In genomic region chr10:78760463-78761240, GRCh38 we compare ENCODE assay signal across 21 cellular contexts.
"Had no signal": no experiment of that assay in that cellular context is flagged by ENCODE, and none has a peak within 500 bp of the region (broad histone marks: within the 10 kb centered on the region; RNA-seq: fewer than 3 reads in every experiment).

No MANE protein-coding gene starts in this region.

- H3K27me3 ChIP-seq: adrenal gland, colonic mucosa, right lobe of liver had no signal

- H3K4me3 ChIP-seq: adrenal gland, colonic mucosa, psoas muscle, right lobe of liver had no signal

- H3K4me1 ChIP-seq: colonic mucosa had no signal

- H3K36me3 ChIP-seq: adrenal gland, colonic mucosa, right lobe of liver had no signal

- ATAC-seq: activated T-cell treated with anti-CD3 and anti-CD28 coated beads, Interleukin-2, amount 50 U/mL, for 72 hours; left lobe of liver; psoas muscle; right lobe of liver; stimulated activated effector memory CD8-positive, alpha-beta T cell treated with anti-CD3 and anti-CD28 coated beads, Interleukin-12 subunit alpha, Interleukin-12 subunit beta, amount 100 ng/mL, for 72 hours had no signal

- H3K27ac Mint-ChIP-seq: activated CD4-positive, alpha-beta T cell treated with anti-CD3 and anti-CD28 coated beads, Interleukin-2, amount 10 ng/mL, durations not matched to agents 7 days and 5 days; activated T-cell treated with anti-CD3 and anti-CD28 coated beads, Interleukin-2, amount 50 U/mL, for 72 hours; nephron progenitor cell; T-helper 1 cell treated with Interleukin-12 subunit alpha and Interleukin-12 subunit beta and Interleukin-4 antibody, amounts not matched to agents 30 μg/mL and 1 μg/mL, for 36 hours had no signal

- FAIRE-seq: endometrium, frontal cortex, keratinocyte, small intestine, urothelium cell line had no signal

- H3K4me3 Mint-ChIP-seq: activated CD4-positive, alpha-beta T cell treated with anti-CD3 and anti-CD28 coated beads, Interleukin-2, amount 10 ng/mL, durations not matched to agents 7 days and 5 days; activated T-cell treated with anti-CD3 and anti-CD28 coated beads, Interleukin-2, amount 50 U/mL, for 72 hours; nephron progenitor cell; stimulated activated effector memory CD8-positive, alpha-beta T cell treated with anti-CD3 and anti-CD28 coated beads, Interleukin-12 subunit alpha, Interleukin-12 subunit beta, amount 100 ng/mL, for 72 hours; T-helper 1 cell treated with Interleukin-12 subunit alpha and Interleukin-12 subunit beta and Interleukin-4 antibody, amounts not matched to agents 30 μg/mL and 1 μg/mL, for 36 hours had no signal

- DNase-seq: activated CD4-positive, alpha-beta T cell treated with anti-CD3 and anti-CD28 coated beads, Interleukin-2, amount 10 ng/mL, durations not matched to agents 7 days and 5 days; activated CD8-positive, alpha-beta memory T cell treated with anti-CD3 and anti-CD28 coated beads for 24 hours; activated CD8-positive, alpha-beta memory T cell treated with anti-CD3 and anti-CD28 coated beads, Interleukin-2, amount 50 U/mL, for 48 hours; activated effector memory CD4-positive, alpha-beta T cell treated with anti-CD3 and anti-CD28 coated beads, Interleukin-2, amount 50 U/mL, for 16 hours; activated naive CD4-positive, alpha-beta T cell treated with anti-CD3 and anti-CD28 coated beads, Interleukin-2, amount 50 U/mL, for 16 hours; activated T-cell treated with anti-CD3 and anti-CD28 coated beads, Interleukin-2, amount 50 U/mL, for 72 hours; colonic mucosa; midbrain; nephron progenitor cell; psoas muscle; small intestine; stimulated activated CD4-positive, alpha-beta T cell treated with anti-CD3 and anti-CD28 coated beads, Interleukin-4, amount 100 ng/mL, for 1 hour had no signal

- H3K27ac ChIP-seq: adrenal gland, colonic mucosa, psoas muscle, right lobe of liver had no signal

- H3K9me3 ChIP-seq: adrenal gland, colonic mucosa, psoas muscle, right lobe of liver had no signal

- H3K36me3 Mint-ChIP-seq: stimulated activated effector memory CD8-positive, alpha-beta T cell treated with anti-CD3 and anti-CD28 coated beads, Interleukin-12 subunit alpha, Interleukin-12 subunit beta, amount 100 ng/mL, for 72 hours had no signal

- H3K9me3 Mint-ChIP-seq: activated CD4-positive, alpha-beta T cell treated with anti-CD3 and anti-CD28 coated beads, Interleukin-2, amount 10 ng/mL, durations not matched to agents 7 days and 5 days; activated T-cell treated with anti-CD3 and anti-CD28 coated beads, Interleukin-2, amount 50 U/mL, for 72 hours; nephron progenitor cell; stimulated activated effector memory CD8-positive, alpha-beta T cell treated with anti-CD3 and anti-CD28 coated beads, Interleukin-12 subunit alpha, Interleukin-12 subunit beta, amount 100 ng/mL, for 72 hours; T-helper 1 cell treated with Interleukin-12 subunit alpha and Interleukin-12 subunit beta and Interleukin-4 antibody, amounts not matched to agents 30 μg/mL and 1 μg/mL, for 36 hours had no signal
